ENCODE assay signal across 24 cellular contexts in the genomic region with DNA sequence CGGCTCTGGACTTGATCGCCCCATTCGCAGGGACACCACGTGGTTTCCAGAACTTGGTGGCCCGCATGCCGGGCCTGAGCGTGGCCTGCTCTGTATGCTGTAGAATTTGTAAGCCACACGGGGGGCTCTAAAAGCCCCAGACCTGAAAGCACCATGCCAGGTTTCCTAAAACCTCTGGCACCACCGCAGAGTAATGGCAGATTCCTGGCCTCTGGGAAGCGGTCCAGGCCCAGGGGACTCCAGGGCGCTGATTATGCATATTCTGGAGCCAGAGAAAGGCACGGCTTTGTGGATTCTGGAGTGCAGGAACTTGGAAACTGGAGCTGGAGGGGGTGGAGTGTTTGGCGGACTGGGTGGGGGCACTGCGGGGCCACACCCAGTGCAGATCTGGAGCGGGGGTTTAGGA. TPM values are rescaled to one million over a fixed set of nuclear protein-coding genes. Genes with fewer than 3 reads are reported as not detected.
DNase-seq lines count a peak whose midpoint lies in the region; ATAC-seq, FAIRE-seq and TF ChIP-seq lines count a peak whose summit lies in the region.
"Had no signal": no experiment of that assay in that cellular context is flagged by ENCODE, and none has a peak within 500 bp of the region (broad histone marks: within the 10 kb centered on the region; RNA-seq: fewer than 3 reads in every experiment).

No MANE protein-coding gene starts in this region.

- dilution Hi-C loops in endothelial cell of umbilical vein (cut with MboI; ENCODE audit: extremely low pct_ligation_motif_present, low sequenced_read_pairs), result no loop called here

- H3K36me3 Mint-ChIP-seq in progenitor cell of endocrine pancreas (ENCODE audit: insufficient read depth), result peaks cover 28% of the 10 kb centered on the region
- H3K36me3 Mint-ChIP-seq in activated CD4-positive, alpha-beta T cell treated with anti-CD3 and anti-CD28 coated beads for 36 hours (ENCODE audit: low read depth), result peaks cover 52% of the 10 kb centered on the region

- CTCF ChIA-PET in endothelial cell of umbilical vein (lab: Charles Lee), result interaction anchor here (0.8 to 3.8 kb wide), 2 partner anchors 126 to 179 kb away, joined by 3 to 133 read pairs; no protein-coding TSS in a partner anchor
- CTCF ChIA-PET in activated CD4-positive, alpha-beta T cell treated with anti-CD3 and anti-CD28 coated beads for 36 hours (lab: Charles Lee), result no interaction called here

- no peak for TF ChIP-seq POLR2A in heart left ventricle (IDR thresholded peaks at IDR 0.05)
- no peak for TF ChIP-seq POLR2A in endothelial cell of umbilical vein (IDR thresholded peaks at IDR 0.05; ENCODE audit: low read depth, low read length)
- no peak for TF ChIP-seq POLR2A in vagina (IDR thresholded peaks at IDR 0.05)

- POLR2A ChIA-PET in endothelial cell of umbilical vein (lab: Charles Lee), result no interaction called here
- POLR2A ChIA-PET in activated CD4-positive, alpha-beta T cell treated with anti-CD3 and anti-CD28 coated beads for 36 hours (lab: Charles Lee), result no interaction called here

- no peak overlapping the region for H3K4me2 ChIP-seq in endothelial cell of umbilical vein (ENCODE audit: insufficient read depth, low read length)

- ATAC-seq in heart left ventricle, result no peak
- no peak for ATAC-seq in HG02642 (IDR thresholded peaks at IDR 0.05; ENCODE audit: poor library complexity, unreplicated experiment)
- ATAC-seq in activated CD4-positive, alpha-beta T cell treated with anti-CD3 and anti-CD28 coated beads for 36 hours, result no peak
- ATAC-seq: CD8-positive, alpha-beta T cell; pancreas had no signal

- TSS peak; percentile 38 for BruUV-seq in endothelial cell of umbilical vein (replicated peaks; lab: Mats Ljungman, UMichigan)

- peaks cover 3% of the 10 kb centered on the region for H4K20me1 ChIP-seq in endothelial cell of umbilical vein (replicated peaks; ENCODE audit: control insufficient read depth, extremely low read depth, insufficient read depth, low read length)

- WGBS in heart left ventricle, 4 donors, result 49 to 83% (median 77%) methylated on average over 8 to 15 of the region's 15 CpGs

- intact Hi-C loops in heart left ventricle (cut with DNase I) (loop anchor here in 6 of 10 donors (5.0 to 10.0 kb wide), 5 partner anchors 64 to 324 kb away; partner anchors contain the start of genes PPP1R15A (in 3 of the 6), NUCB1 (in 2 of the 6) and CA11 (in 1 of the 6)), cardiac septum (cut with DNase I) (loop anchor here (5.0 kb wide), 1 partner anchor 172 kb away; no protein-coding TSS in a partner anchor), endothelial cell of umbilical vein (cut with micrococcal nuclease) (no loop called here), vagina (cut with DNase I) (loop anchor here (10.0 kb wide), 2 partner anchors 94 to 334 kb away; partner anchors contain the start of genes DBP and PPP1R15A)
- intact Hi-C loops in activated CD4-positive, alpha-beta T cell treated with anti-CD3 and anti-CD28 coated beads for 36 hours (cut with DNase I, micrococcal nuclease), result loop anchor here (5.0 to 10.0 kb wide), 4 partner anchors 37 to 474 kb away; partner anchors contain the start of genes DBP (in 2 of the 2) and DHDH (in 1 of the 2)

- H3K4me1 Mint-ChIP-seq in progenitor cell of endocrine pancreas (ENCODE audit: low read depth), result peaks cover 24% of the 10 kb centered on the region
- H3K4me1 Mint-ChIP-seq in activated CD4-positive, alpha-beta T cell treated with anti-CD3 and anti-CD28 coated beads for 36 hours, result peaks cover 28% of the 10 kb centered on the region

- DNase-seq in heart left ventricle (no peak), cardiac septum (ENCODE audit: low spot score) (no peak), endothelial cell of umbilical vein (ENCODE audit: low read depth, low spot score) (no peak), progenitor cell of endocrine pancreas (ENCODE audit: low spot score, unreplicated experiment) (no peak), vagina (ENCODE audit: extremely low spot score in 2 of 2) (no peak), NK-92 (lab: John Stamatoyannopoulos, UW; ENCODE audit: unreplicated experiment) (no peak)
- DNase-seq in activated CD4-positive, alpha-beta T cell treated with anti-CD3 and anti-CD28 coated beads for 36 hours, result no peak
- DNase-seq: ACHN; activated CD8-positive, alpha-beta memory T cell treated with anti-CD3 and anti-CD28 coated beads for 24 hours; CD8-positive, alpha-beta T cell; DND-41; effector CD8-positive, alpha-beta T cell; NCI-H1436 treated with DMSO at 0.1 percent for 48 hours; NK-92 treated with Interleukin-12 subunit alpha and Interleukin-12 subunit beta, amount 100 ng/mL, for 24 hours; stimulated activated CD4-positive, alpha-beta T cell treated with anti-CD3 and anti-CD28 coated beads, Interleukin-4, amount 100 ng/mL, for 24 hours; SW 1271 had no signal

- H3K27me3 Mint-ChIP-seq in progenitor cell of endocrine pancreas, result no peaks in the 10 kb centered on the region
- H3K27me3 Mint-ChIP-seq in activated CD4-positive, alpha-beta T cell treated with anti-CD3 and anti-CD28 coated beads for 36 hours, result no peaks in the 10 kb centered on the region

- H3K27ac ChIP-seq in heart left ventricle, result peak overlapping the region in 10 of 12 donors; percentile 1 to 97 (median 52)
- no peak overlapping the region for H3K27ac ChIP-seq in endothelial cell of umbilical vein (ENCODE audit: insufficient read depth, low read depth, low read length)
- H3K27ac ChIP-seq in vagina, result peak overlapping the region; percentile 96
- H3K27ac ChIP-seq: VCaP had no signal

- no peak for FAIRE-seq in endothelial cell of umbilical vein (lab: Jason Lieb, UNC)
- FAIRE-seq: GM18507, pancreas had no signal

- H3K36me3 ChIP-seq in heart left ventricle (peaks cover 0 to 78% (median 66%) of the 10 kb centered on the region in 9 donors), endothelial cell of umbilical vein (ENCODE audit: control insufficient read depth in 2 of 2, extremely low read depth in 1 of 2, insufficient read depth in 2 of 2, low read length in 2 of 2) (peaks cover 5 to 11% of the 10 kb centered on the region in 2 experiments), vagina (peaks cover 0 to 31% of the 10 kb centered on the region in 2 donors)
- H3K36me3 ChIP-seq: pancreas had no signal

- no peaks in the 10 kb centered on the region for H3K27me3 ChIP-seq in heart left ventricle
- H3K27me3 ChIP-seq in endothelial cell of umbilical vein (ENCODE audit: control insufficient read depth in 2 of 2, insufficient read depth in 2 of 2, low read length in 2 of 2), result no peaks in the 10 kb centered on the region
- no peaks in the 10 kb centered on the region for H3K27me3 ChIP-seq in vagina
- H3K27me3 ChIP-seq: pancreas had no signal

- H3K4me1 ChIP-seq in heart left ventricle, result peaks cover 10 to 60% (median 41%) of the 10 kb centered on the region in 12 donors
- H3K4me1 ChIP-seq in endothelial cell of umbilical vein (ENCODE audit: control insufficient read depth, extremely low read depth, insufficient read depth, low read length), result peaks cover 10% of the 10 kb centered on the region
- peaks cover 28% of the 10 kb centered on the region for H3K4me1 ChIP-seq in vagina

- H3K9ac ChIP-seq in endothelial cell of umbilical vein (replicated peaks; ENCODE audit: extremely low read depth, insufficient read depth, low read length), result no peak overlapping the region

- peak overlapping the region; percentile 20 for H3K27ac Mint-ChIP-seq in progenitor cell of endocrine pancreas
- no peak overlapping the region for H3K27ac Mint-ChIP-seq in activated CD4-positive, alpha-beta T cell treated with anti-CD3 and anti-CD28 coated beads for 36 hours
- H3K27ac Mint-ChIP-seq: CD8-positive, alpha-beta T cell had no signal

- H3K4me3 ChIP-seq in heart left ventricle, result no peak overlapping the region
- H3K4me3 ChIP-seq in endothelial cell of umbilical vein (replicated peaks in 1 of 3; ENCODE audit: insufficient read depth in 1 of 3, low read depth in 1 of 3, low read length in 3 of 3), result no peak overlapping the region
- H3K4me3 ChIP-seq in vagina, result no peak overlapping the region
- H3K4me3 ChIP-seq: lung, pancreas, skin epidermis had no signal

- H3K79me2 ChIP-seq in endothelial cell of umbilical vein (ENCODE audit: control insufficient read depth, insufficient read depth, low read length), result peaks cover 16% of the 10 kb centered on the region

- no peaks in the 10 kb centered on the region for H3K9me1 ChIP-seq in endothelial cell of umbilical vein (replicated peaks; ENCODE audit: control insufficient read depth, extremely low read depth, insufficient read depth, low read length)

- H3K9me3 Mint-ChIP-seq in progenitor cell of endocrine pancreas (ENCODE audit: low read depth), result no peaks in the 10 kb centered on the region
- H3K9me3 Mint-ChIP-seq in activated CD4-positive, alpha-beta T cell treated with anti-CD3 and anti-CD28 coated beads for 36 hours (ENCODE audit: low read depth), result peaks cover 3% of the 10 kb centered on the region
- H3K9me3 Mint-ChIP-seq: CD8-positive, alpha-beta T cell; type B pancreatic cell had no signal

- no peaks in the 10 kb centered on the region for H3K9me3 ChIP-seq in heart left ventricle
- no peaks in the 10 kb centered on the region for H3K9me3 ChIP-seq in endothelial cell of umbilical vein (replicated peaks; ENCODE audit: control insufficient read depth, insufficient read depth, low read length)
- no peaks in the 10 kb centered on the region for H3K9me3 ChIP-seq in vagina
- H3K9me3 ChIP-seq: pancreas had no signal

- TF ChIP-seq CTCF in heart left ventricle (IDR thresholded peaks at IDR 0.05) (no peak), endothelial cell of umbilical vein (IDR thresholded peaks at IDR 0.05; ENCODE audit: extremely low read depth in 1 of 2, insufficient read depth in 1 of 2, low read depth in 1 of 2, low read length in 2 of 2) (no peak), progenitor cell of endocrine pancreas (IDR thresholded peaks at IDR 0.05; ENCODE audit: unreplicated experiment) (no peak), vagina (IDR thresholded peaks at IDR 0.05) (no peak)

- no peak overlapping the region for H3K4me3 Mint-ChIP-seq in progenitor cell of endocrine pancreas (ENCODE audit: low read depth)
- H3K4me3 Mint-ChIP-seq in activated CD4-positive, alpha-beta T cell treated with anti-CD3 and anti-CD28 coated beads for 36 hours, result no peak overlapping the region
- H3K4me3 Mint-ChIP-seq: CD8-positive, alpha-beta T cell had no signal

- no peak overlapping the region for H2AFZ ChIP-seq in endothelial cell of umbilical vein (ENCODE audit: low read depth, low read length)

RNA-seq across cellular contexts. Expression of gene FTL, which starts 3.7 kb away (rescaled TPM):
- total RNA-seq in heart left ventricle (1,000 to 10,000 TPM in 4 of 9 donors, 100 to 1,000 TPM in 5; 484 to 6,770 (median 857) TPM), cardiac septum (827 TPM), endothelial cell of umbilical vein (1,636 and 1,937 TPM in 2 replicates), progenitor cell of endocrine pancreas (2,544 and 2,716 TPM in 2 replicates), vagina (4,380 TPM)
- polyA plus RNA-seq in heart left ventricle (1,000 to 10,000 TPM in 1 of 2 donors, 100 to 1,000 TPM in 1; 836 to 1,542 TPM), endothelial cell of umbilical vein (2,748 and 3,914 TPM in 2 replicates)
- 1,662 and 2,128 TPM in 2 replicates for polyA plus RNA-seq in endothelial cell of umbilical vein (2011; cell fraction: cytosol; rRNA removed)
- 331 and 578 TPM in 2 replicates for polyA plus RNA-seq in endothelial cell of umbilical vein (2011; cell fraction: nucleus; rRNA removed)
- polyA plus RNA-seq in endothelial cell of umbilical vein (2012), result 2,261 and 3,115 TPM in 2 replicates
- polyA minus RNA-seq in endothelial cell of umbilical vein, result 849 and 921 TPM in 2 replicates
- polyA minus RNA-seq in endothelial cell of umbilical vein (2011; cell fraction: cytosol; rRNA and poly(A)+ RNA removed), result 537 TPM
- 79.5 and 111 TPM in 2 replicates for polyA minus RNA-seq in endothelial cell of umbilical vein (2011; cell fraction: nucleus; rRNA and poly(A)+ RNA removed)
- 1,000 to 10,000 TPM in 1 of 2 experiments, 100 to 1,000 TPM in 1; 809 to 1,111 TPM for total RNA-seq in activated CD4-positive, alpha-beta T cell treated with anti-CD3 and anti-CD28 coated beads for 36 hours

RNA-seq across cellular contexts. Expression of gene BAX, which starts 14.1 kb away (rescaled TPM):
- total RNA-seq in heart left ventricle (10 to 100 TPM; 17.9 to 68.4 (median 23.1) TPM), cardiac septum (25.6 TPM), endothelial cell of umbilical vein (267 and 295 TPM in 2 replicates), progenitor cell of endocrine pancreas (141 and 153 TPM in 2 replicates), vagina (52.3 TPM)
- polyA plus RNA-seq in heart left ventricle (10 to 100 TPM; 21.1 to 34.4 TPM), endothelial cell of umbilical vein (283 and 359 TPM in 2 replicates)
- 221 and 270 TPM in 2 replicates for polyA plus RNA-seq in endothelial cell of umbilical vein (2011; cell fraction: cytosol; rRNA removed)
- 241 and 245 TPM in 2 replicates for polyA plus RNA-seq in endothelial cell of umbilical vein (2011; cell fraction: nucleus; rRNA removed)
- polyA plus RNA-seq in endothelial cell of umbilical vein (2012), result 414 and 430 TPM in 2 replicates
- 121 and 127 TPM in 2 replicates for polyA minus RNA-seq in endothelial cell of umbilical vein
- 38.0 TPM for polyA minus RNA-seq in endothelial cell of umbilical vein (2011; cell fraction: cytosol; rRNA and poly(A)+ RNA removed)
- polyA minus RNA-seq in endothelial cell of umbilical vein (2011; cell fraction: nucleus; rRNA and poly(A)+ RNA removed), result 77.4 and 104 TPM in 2 replicates
- total RNA-seq in activated CD4-positive, alpha-beta T cell treated with anti-CD3 and anti-CD28 coated beads for 36 hours, result 100 to 1,000 TPM; 128 to 143 TPM

RNA-seq across cellular contexts. Expression of gene GYS1, which starts 24.3 kb away (rescaled TPM):
- 100 to 1,000 TPM; 125 to 264 (median 173) TPM for total RNA-seq in heart left ventricle
- 100 to 1,000 TPM; 114 to 154 TPM for polyA plus RNA-seq in heart left ventricle
- total RNA-seq in cardiac septum, result 175 TPM
- 53.9 and 58.9 TPM in 2 replicates for total RNA-seq in endothelial cell of umbilical vein
- 39.0 and 41.7 TPM in 2 replicates for polyA plus RNA-seq in endothelial cell of umbilical vein
- polyA plus RNA-seq in endothelial cell of umbilical vein (2011; cell fraction: cytosol; rRNA removed), result 28.7 and 31.3 TPM in 2 replicates
- 58.2 and 75.4 TPM in 2 replicates for polyA plus RNA-seq in endothelial cell of umbilical vein (2011; cell fraction: nucleus; rRNA removed)
- polyA plus RNA-seq in endothelial cell of umbilical vein (2012), result 57.7 and 64.6 TPM in 2 replicates
- 41.1 and 61.1 TPM in 2 replicates for polyA minus RNA-seq in endothelial cell of umbilical vein
- 38.7 TPM for polyA minus RNA-seq in endothelial cell of umbilical vein (2011; cell fraction: cytosol; rRNA and poly(A)+ RNA removed)
- 26.9 and 29.9 TPM in 2 replicates for polyA minus RNA-seq in endothelial cell of umbilical vein (2011; cell fraction: nucleus; rRNA and poly(A)+ RNA removed)
- 57.4 and 65.8 TPM in 2 replicates for total RNA-seq in progenitor cell of endocrine pancreas
- total RNA-seq in vagina, result 32.2 TPM
- total RNA-seq in activated CD4-positive, alpha-beta T cell treated with anti-CD3 and anti-CD28 coated beads for 36 hours, result 100 to 1,000 TPM in 1 of 2 experiments, 10 to 100 TPM in 1; 80.2 to 102 TPM

RNA-seq across cellular contexts. Expression of gene RUVBL2, which starts 24.9 kb away (rescaled TPM):
- total RNA-seq in heart left ventricle (10 to 100 TPM; 41.4 to 93.9 (median 50.9) TPM), cardiac septum (39.2 TPM), endothelial cell of umbilical vein (110 and 115 TPM in 2 replicates), progenitor cell of endocrine pancreas (81.5 and 83.0 TPM in 2 replicates), vagina (100 TPM)
- polyA plus RNA-seq in heart left ventricle (100 to 1,000 TPM in 1 of 2 donors, 10 to 100 TPM in 1; 68.0 to 109 TPM), endothelial cell of umbilical vein (185 and 200 TPM in 2 replicates)
- 190 and 194 TPM in 2 replicates for polyA plus RNA-seq in endothelial cell of umbilical vein (2011; cell fraction: cytosol; rRNA removed)
- polyA plus RNA-seq in endothelial cell of umbilical vein (2011; cell fraction: nucleus; rRNA removed), result 192 and 197 TPM in 2 replicates
- 148 and 185 TPM in 2 replicates for polyA plus RNA-seq in endothelial cell of umbilical vein (2012)
- 106 and 142 TPM in 2 replicates for polyA minus RNA-seq in endothelial cell of umbilical vein
- polyA minus RNA-seq in endothelial cell of umbilical vein (2011; cell fraction: cytosol; rRNA and poly(A)+ RNA removed), result 189 TPM
- polyA minus RNA-seq in endothelial cell of umbilical vein (2011; cell fraction: nucleus; rRNA and poly(A)+ RNA removed), result 39.0 and 64.7 TPM in 2 replicates
- 100 to 1,000 TPM; 155 to 178 TPM for total RNA-seq in activated CD4-positive, alpha-beta T cell treated with anti-CD3 and anti-CD28 coated beads for 36 hours

RNA-seq across cellular contexts. Expression of gene DHDH, which starts 35.3 kb away (rescaled TPM):
- total RNA-seq in heart left ventricle, result under 1 TPM in 1 of 9 donors, not detected in 8; 0.49 TPM
- polyA plus RNA-seq in heart left ventricle, result under 1 TPM in 1 of 2 donors, not detected in 1; 0.15 TPM
- not detected for total RNA-seq in cardiac septum
- not detected in 2 replicates for total RNA-seq in endothelial cell of umbilical vein
- not detected in 2 replicates for polyA plus RNA-seq in endothelial cell of umbilical vein
- not detected in 2 replicates for polyA plus RNA-seq in endothelial cell of umbilical vein (2011; cell fraction: cytosol; rRNA removed)
- polyA plus RNA-seq in endothelial cell of umbilical vein (2011; cell fraction: nucleus; rRNA removed), result not detected in 2 replicates
- not detected in 2 replicates for polyA plus RNA-seq in endothelial cell of umbilical vein (2012)
- polyA minus RNA-seq in endothelial cell of umbilical vein, result not detected in 2 replicates
- not detected for polyA minus RNA-seq in endothelial cell of umbilical vein (2011; cell fraction: cytosol; rRNA and poly(A)+ RNA removed)
- not detected in 2 replicates for polyA minus RNA-seq in endothelial cell of umbilical vein (2011; cell fraction: nucleus; rRNA and poly(A)+ RNA removed)
- total RNA-seq in progenitor cell of endocrine pancreas, result 1.1 and 1.8 TPM in 2 replicates
- total RNA-seq in vagina, result not detected
- 1 to 10 TPM; 1.4 to 2.4 TPM for total RNA-seq in activated CD4-positive, alpha-beta T cell treated with anti-CD3 and anti-CD28 coated beads for 36 hours
- total RNA-seq: RPMI7951 had no signal
